ENCODE assay signal across 30 cellular contexts in genomic region chr6:140609956-140610355, GRCh38.
DNase-seq lines count a peak whose midpoint lies in the region; ATAC-seq, FAIRE-seq and TF ChIP-seq lines count a peak whose summit lies in the region.
"Had no signal": no experiment of that assay in that cellular context is flagged by ENCODE, and none has a peak within 500 bp of the region (broad histone marks: within the 10 kb centered on the region; RNA-seq: fewer than 3 reads in every experiment).

No MANE protein-coding gene starts in this region.

- H3K27me3 ChIP-seq in cardiac muscle cell (no peaks in the 10 kb centered on the region), GM12878 (replicated peaks in 1 of 2; ENCODE audit: control insufficient read depth in 2 of 2, insufficient read depth in 2 of 2, low read length in 1 of 2) (no peaks in the 10 kb centered on the region), mesenchymal stem cell (ENCODE audit: control insufficient read depth in 1 of 2, insufficient read depth in 1 of 2, low read length in 2 of 2) (no peaks in the 10 kb centered on the region), thyroid gland (no peaks in the 10 kb centered on the region), colonic mucosa (no peaks in the 10 kb centered on the region)
- H3K27me3 ChIP-seq: gastrocnemius medialis, hepatocyte, uterus had no signal

- no peak overlapping the region for H3K14ac ChIP-seq in mesenchymal stem cell (ENCODE audit: low read length in 2 of 2)

- H3K9ac ChIP-seq in GM12878 (ENCODE audit: control insufficient read depth, insufficient read depth, low read length), result no peak overlapping the region
- no peak overlapping the region for H3K9ac ChIP-seq in mesenchymal stem cell (ENCODE audit: low read length)
- H3K9ac ChIP-seq in colonic mucosa (ENCODE audit: low read depth in 2 of 2, low read length in 2 of 2), result no peak overlapping the region

- no peak overlapping the region for H2BK5ac ChIP-seq in mesenchymal stem cell (ENCODE audit: low read depth, low read length, poor library complexity, severe bottlenecking)

- H3K36me3 ChIP-seq in cardiac muscle cell (no peaks in the 10 kb centered on the region), GM12878 (ENCODE audit: control insufficient read depth in 2 of 2, insufficient read depth in 2 of 2, low read length in 1 of 2) (no peaks in the 10 kb centered on the region), mesenchymal stem cell (ENCODE audit: control insufficient read depth in 1 of 2, insufficient read depth in 2 of 2, low read depth in 1 of 2, low read length in 2 of 2) (no peaks in the 10 kb centered on the region), thyroid gland (no peaks in the 10 kb centered on the region), colonic mucosa (no peaks in the 10 kb centered on the region)
- H3K36me3 ChIP-seq: gastrocnemius medialis, thoracic aorta, uterus had no signal

- ATAC-seq in left ventricle myocardium superior (no peak), GM12878 (peak; percentile 44; the same call in 2 of the 3 replicates), left cardiac atrium (no peak)
- ATAC-seq: gastrocnemius medialis, mucosa of descending colon, natural killer cell, right cardiac atrium had no signal

- TF ChIP-seq POLR2A in GM12878 (IDR thresholded peaks at IDR 0.05; ENCODE audit: low read depth, low read length) (no peak), thyroid gland (IDR thresholded peaks at IDR 0.05) (no peak)

- SMC1A ChIA-PET in GM12878 (lab: Charles Lee; ENCODE audit: uncharacterized antibody, unreplicated experiment), result interaction anchor here (0.7 to 1.0 kb wide), 2 partner anchors 9 to 11 kb away, joined by 3 read pairs; no protein-coding TSS in a partner anchor

- H3K9me3 ChIP-seq in cardiac muscle cell (ENCODE audit: low read depth) (no peaks in the 10 kb centered on the region), GM12878 (replicated peaks; ENCODE audit: control insufficient read depth, insufficient read depth, low read length) (no peaks in the 10 kb centered on the region; the same call in 2 of the 3 replicates), mesenchymal stem cell (ENCODE audit: control insufficient read depth, low read length) (no peaks in the 10 kb centered on the region), thyroid gland (no peaks in the 10 kb centered on the region), colonic mucosa (no peaks in the 10 kb centered on the region)
- H3K9me3 ChIP-seq: gastrocnemius medialis, mucosa of descending colon, thoracic aorta, uterus had no signal

- TF ChIP-seq EP300 in GM12878 (IDR thresholded peaks at IDR 0.05; ENCODE audit: borderline replicate concordance in 1 of 2, control insufficient read depth in 1 of 2, low read depth in 2 of 2, low read length in 2 of 2), result no peak

- H2BK120ac ChIP-seq in mesenchymal stem cell (ENCODE audit: low read depth, low read length), result peak overlapping the region; percentile 27

- H3K23ac ChIP-seq in mesenchymal stem cell (ENCODE audit: low read length in 2 of 2), result no peak overlapping the region

- H4K8ac ChIP-seq in mesenchymal stem cell (ENCODE audit: low read length), result no peak overlapping the region

- H3K4me1 ChIP-seq in cardiac muscle cell (ENCODE audit: low read depth) (peaks cover 6% of the 10 kb centered on the region), GM12878 (ENCODE audit: control insufficient read depth, insufficient read depth, low read length) (no peaks in the 10 kb centered on the region), mesenchymal stem cell (ENCODE audit: control insufficient read depth, insufficient read depth, low read depth, low read length) (no peaks in the 10 kb centered on the region), thyroid gland (peaks cover 0 to 7% of the 10 kb centered on the region in 2 donors), colonic mucosa (no peaks in the 10 kb centered on the region)
- H3K4me1 ChIP-seq: gastrocnemius medialis, uterus had no signal

- no peak for TF ChIP-seq RAD21 in GM12878 (IDR thresholded peaks at IDR 0.05; ENCODE audit: insufficient read depth, low read depth, low read length)

- H3K27ac ChIP-seq in cardiac muscle cell (peak overlapping the region; percentile 69), GM12878 (ENCODE audit: control insufficient read depth, insufficient read depth) (no peak overlapping the region), mesenchymal stem cell (ENCODE audit: low read length, poor library complexity, severe bottlenecking) (no peak overlapping the region), thyroid gland (peak overlapping the region; percentile 16 to 54 (median 31)), colonic mucosa (no peak overlapping the region)
- H3K27ac ChIP-seq: gastrocnemius medialis, hepatocyte, thoracic aorta, uterus had no signal

- RAD21 ChIA-PET in GM12878 (lab: Charles Lee; ENCODE audit: unreplicated experiment), result interaction anchor here (0.6 kb wide), 1 partner anchor 197 kb away, joined by 4 read pairs; no protein-coding TSS in a partner anchor

- no peaks in the 10 kb centered on the region for H4K20me1 ChIP-seq in GM12878 (ENCODE audit: control insufficient read depth, insufficient read depth)

- no peak for FAIRE-seq in GM12878 (lab: Jason Lieb, UNC)
- FAIRE-seq: RCC 7860 had no signal

- CTCF ChIA-PET in GM12878 (lab: Yijun Ruan, JAX), result interaction anchor here (1.0 kb wide), 1 partner anchor 13 kb away, joined by 3 read pairs; no protein-coding TSS in a partner anchor

- in situ Hi-C loops in GM12878 (cut with MboI), result no loop called here

- no peak overlapping the region for H3K18ac ChIP-seq in mesenchymal stem cell (ENCODE audit: low read depth in 1 of 2, low read length in 2 of 2)

- H3K79me1 ChIP-seq in mesenchymal stem cell (replicated peaks; ENCODE audit: low read length, poor library complexity, severe bottlenecking), result no peaks in the 10 kb centered on the region

- WGBS in GM12878 (ENCODE audit: insufficient coverage, insufficient replicate concordance, low lambda C conversion rate, missing lambda C conversion rate), result 76% methylated on average over 2 of the region's 2 CpGs
- WGBS in mesenchymal stem cell, result 92% methylated on average over 1 of the region's 2 CpGs
- 26 to 57% methylated on average over 2 of the region's 2 CpGs for WGBS in thyroid gland, 2 donors

- TF ChIP-seq CTCF in cardiac muscle cell (IDR thresholded peaks at IDR 0.05; ENCODE audit: low read depth, low read length) (no peak), GM12878 (IDR thresholded peaks at IDR 0.05 in 2 of 3, conservative IDR thresholded peaks at IDR 0.05 in 1 of 3; ENCODE audit: control insufficient read depth in 2 of 3, extremely low read depth in 1 of 3, insufficient read depth in 1 of 3, low read depth in 3 of 3, low read length in 3 of 3) (no peak), thyroid gland (IDR thresholded peaks at IDR 0.05) (no peak), colonic mucosa (IDR thresholded peaks at IDR 0.05) (no peak)

- no TSS peak for BruUV-seq in GM12878 (replicated peaks; lab: Mats Ljungman, UMichigan)

- no peak overlapping the region for H3K4ac ChIP-seq in mesenchymal stem cell (ENCODE audit: low read depth in 1 of 2, low read length in 2 of 2)

- H2BK12ac ChIP-seq in mesenchymal stem cell (ENCODE audit: low read length in 2 of 2), result no peak overlapping the region

- H2AFZ ChIP-seq in GM12878 (ENCODE audit: control insufficient read depth, low read depth, low read length) (no peak overlapping the region), mesenchymal stem cell (ENCODE audit: low read depth, low read length) (no peak overlapping the region)
- H2AFZ ChIP-seq: hepatocyte had no signal

- no peak overlapping the region for H4K91ac ChIP-seq in mesenchymal stem cell (ENCODE audit: low read length)

- H2AK5ac ChIP-seq in mesenchymal stem cell (ENCODE audit: low read length, severe bottlenecking), result no peak overlapping the region

- intact Hi-C loops in left ventricle myocardium superior (cut with micrococcal nuclease) (no loop called here), GM12878 (cut with micrococcal nuclease; ENCODE audit: unreplicated experiment) (no loop called here), thyroid gland (cut with DNase I) (no loop called here), colonic mucosa (cut with DNase I) (no loop called here), left cardiac atrium (cut with DNase I) (no loop called here)

- POLR2A ChIA-PET in GM12878 (lab: Charles Lee), result no interaction called here

- DNase-seq in cardiac muscle cell (ENCODE audit: low read depth in 1 of 2, low spot score in 1 of 2), result peak; percentile 3 to 30
- DNase-seq in left ventricle myocardium superior, result no peak
- no peak for DNase-seq in GM12878 (ENCODE audit: low read depth, low spot score)
- DNase-seq in mesenchymal stem cell, result no peak
- peak; percentile 10 to 28 for DNase-seq in thyroid gland
- DNase-seq in colonic mucosa, result no peak
- no peak for DNase-seq in ureter (ENCODE audit: low spot score)
- DNase-seq in left cardiac atrium, result no peak
- DNase-seq: activated CD4-positive, alpha-beta T cell treated with anti-CD3 and anti-CD28 coated beads, Interleukin-2, amount 10 ng/mL, durations not matched to agents 24 days and 14 days; activated CD8-positive, alpha-beta memory T cell treated with anti-CD3 and anti-CD28 coated beads for 24 hours; activated T-cell treated with anti-CD3 and anti-CD28 coated beads for 4 hours; anterior cingulate cortex; Calu3; caudate nucleus; DND-41; gastrocnemius medialis; mucosa of descending colon; MV-4-11; natural killer cell; NCI-H1436 treated with DMSO at 0.1 percent for 48 hours; NCI-H2081 treated with DMSO at 0.1 percent for 48 hours; NCI-H226; right cardiac atrium; SIG-M5; stimulated activated CD8-positive, alpha-beta memory T cell treated with anti-CD3 and anti-CD28 coated beads, Interleukin-4, amount 100 ng/mL, for 48 hours; uterus had no signal

- no peak overlapping the region for H3K4me3 ChIP-seq in cardiac muscle cell
- no peak overlapping the region for H3K4me3 ChIP-seq in GM12878
- H3K4me3 ChIP-seq in mesenchymal stem cell (ENCODE audit: insufficient read depth in 1 of 2, low read depth in 1 of 2, low read length in 2 of 2), result no peak overlapping the region
- H3K4me3 ChIP-seq in thyroid gland (replicated peaks in 1 of 3), result no peak overlapping the region
- no peak overlapping the region for H3K4me3 ChIP-seq in colonic mucosa
- H3K4me3 ChIP-seq: gastrocnemius medialis, hepatocyte, lung, mucosa of descending colon, thoracic aorta, uterus had no signal

- no peaks in the 10 kb centered on the region for H3K79me2 ChIP-seq in GM12878 (ENCODE audit: control insufficient read depth, insufficient read depth, low read length)
- H3K79me2 ChIP-seq: hepatocyte had no signal

- H2BK15ac ChIP-seq in mesenchymal stem cell (ENCODE audit: low read depth, poor library complexity, severe bottlenecking), result no peak overlapping the region

- H3K4me2 ChIP-seq in GM12878 (ENCODE audit: control insufficient read depth, insufficient read depth) (no peak overlapping the region), mesenchymal stem cell (ENCODE audit: low read length, poor library complexity, severe bottlenecking) (no peak overlapping the region)
- H3K4me2 ChIP-seq: hepatocyte had no signal

TF ChIP-seq in GM12878, 131 proteins besides CTCF, POLR2A, EP300 and RAD21:
- TF ChIP-seq NR2C2 (IDR thresholded peaks at IDR 0.05; ENCODE audit: borderline replicate concordance, control insufficient read depth, insufficient read length, low read depth), result no peak
- TF ChIP-seq MTA3 (IDR thresholded peaks at IDR 0.05; ENCODE audit: borderline replicate concordance, low read length), result no peak
- TF ChIP-seq FOXK2 (IDR thresholded peaks at IDR 0.05), result no peak

Comparison
In these comparisons a context has a peak if more than half of its experiments do, and no peak if none do; other contexts are left out.
1. DNase-seq: peak in cardiac muscle cell (2 of 2) and thyroid gland (2 of 2); none in left ventricle myocardium superior (single experiment), GM12878 (single experiment), mesenchymal stem cell (single experiment), colonic mucosa (single experiment), ureter (single experiment) and left cardiac atrium (single experiment).
2. H3K27ac ChIP-seq: peak in cardiac muscle cell (single experiment) and thyroid gland (3 of 3); none in GM12878 (single experiment), mesenchymal stem cell (single experiment) and colonic mucosa (single experiment).